15 cellular contexts compared by ENCODE assay signal in the genomic region with DNA sequence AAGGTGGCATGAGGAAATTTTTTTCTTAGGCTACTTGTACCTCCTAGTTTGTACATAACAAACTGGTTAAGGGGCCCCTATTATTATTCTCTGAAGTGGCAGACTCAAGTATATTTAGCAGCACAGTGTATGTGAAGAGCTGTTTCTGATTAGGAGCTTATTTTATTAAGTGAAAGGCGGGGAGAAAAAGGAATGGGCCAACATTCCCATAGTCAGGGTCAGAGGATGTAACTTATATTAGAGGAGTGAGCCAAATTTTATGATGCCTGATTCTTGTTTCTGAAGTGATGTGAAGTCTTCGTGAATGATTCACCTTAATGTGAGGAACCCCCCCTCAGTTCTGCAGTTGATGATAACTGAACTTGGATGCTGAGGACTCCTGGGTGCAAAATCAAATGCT. TPM values are rescaled to one million over a fixed set of nuclear protein-coding genes. Genes with fewer than 3 reads are reported as not detected.
A peak's percentile ranks its signal among the peaks of the same experiment; 100 is the strongest.
DNase-seq lines count a peak whose midpoint lies in the region; ATAC-seq and TF ChIP-seq lines count a peak whose summit lies in the region.
"Had no signal": no experiment of that assay in that cellular context is flagged by ENCODE, and none has a peak within 500 bp of the region (broad histone marks: within the 10 kb centered on the region; RNA-seq: fewer than 3 reads in every experiment).

No MANE protein-coding gene starts in this region.

- no peaks in the 10 kb centered on the region for H3K9me3 ChIP-seq in left ventricle myocardium inferior (replicated peaks)
- H3K9me3 ChIP-seq in spleen: no peaks in the 10 kb centered on the region
- H3K9me3 ChIP-seq in right lobe of liver: no peaks in the 10 kb centered on the region
- H3K9me3 ChIP-seq: Peyer's patch had no signal

- peaks cover 35% of the 10 kb centered on the region for H3K36me3 Mint-ChIP-seq in activated CD8-positive, alpha-beta memory T cell treated with anti-CD3 and anti-CD28 coated beads, Interleukin-2, amount 10 ng/mL, durations not matched to agents 7 days and 5 days
- H3K36me3 Mint-ChIP-seq in activated B cell treated with CpG ODN at 0.5 μM for 24 hours (ENCODE audit: low read depth): peaks cover 22% of the 10 kb centered on the region

- H3K4me3 ChIP-seq in left ventricle myocardium inferior (peak overlapping the region; percentile 78), spleen (peak overlapping the region in 6 of 8 donors; percentile 3 to 78 (median 66)), right lobe of liver (no peak overlapping the region)

- H3K4me1 ChIP-seq in left ventricle myocardium inferior: peaks cover 68% of the 10 kb centered on the region
- H3K4me1 ChIP-seq in spleen: peaks cover 44 to 86% (median 74%) of the 10 kb centered on the region in 6 donors
- H3K4me1 ChIP-seq in right lobe of liver: peaks cover 0 to 10% (median 2%) of the 10 kb centered on the region in 4 donors

- CTCF ChIA-PET in activated CD8-positive, alpha-beta memory T cell treated with anti-CD3 and anti-CD28 coated beads, Interleukin-2, amount 10 ng/mL, durations not matched to agents 7 days and 5 days (lab: Charles Lee): interaction anchor here (0.7 to 2.7 kb wide), 11 partner anchors 9 to 227 kb away, joined by 3 to 25 read pairs (median 5); no protein-coding TSS in a partner anchor
- CTCF ChIA-PET in activated B cell treated with CpG ODN at 0.5 μM for 24 hours (lab: Charles Lee): interaction anchor here (0.8 to 1.4 kb wide), 4 partner anchors 11 to 82 kb away, joined by 3 to 4 read pairs (median 4); no protein-coding TSS in a partner anchor

- no peak for TF ChIP-seq CTCF in activated B cell treated with CpG ODN at 0.5 μM for 24 hours (IDR thresholded peaks at IDR 0.05)
- TF ChIP-seq CTCF in left ventricle myocardium inferior (IDR thresholded peaks at IDR 0.05; ENCODE audit: borderline replicate concordance): no peak
- TF ChIP-seq CTCF in spleen (IDR thresholded peaks at IDR 0.05 in 8 of 11, conservative IDR thresholded peaks at IDR 0.05 in 3 of 11): no peak
- no peak for TF ChIP-seq CTCF in right lobe of liver (IDR thresholded peaks at IDR 0.05)

- 54 to 69% (median 67%) methylated on average over 2 of the region's 2 CpGs for WGBS in spleen, 5 donors
- 82% methylated on average over 2 of the region's 2 CpGs for WGBS in right lobe of liver (ENCODE audit: insufficient coverage, low coverage, low lambda C conversion rate, missing lambda C conversion rate)

- no peaks in the 10 kb centered on the region for H3K27me3 Mint-ChIP-seq in activated CD8-positive, alpha-beta memory T cell treated with anti-CD3 and anti-CD28 coated beads, Interleukin-2, amount 10 ng/mL, durations not matched to agents 7 days and 5 days
- H3K27me3 Mint-ChIP-seq in activated B cell treated with CpG ODN at 0.5 μM for 24 hours: no peaks in the 10 kb centered on the region

- peaks cover 59% of the 10 kb centered on the region for H3K4me1 Mint-ChIP-seq in activated CD8-positive, alpha-beta memory T cell treated with anti-CD3 and anti-CD28 coated beads, Interleukin-2, amount 10 ng/mL, durations not matched to agents 7 days and 5 days
- H3K4me1 Mint-ChIP-seq in activated B cell treated with CpG ODN at 0.5 μM for 24 hours: peaks cover 69% of the 10 kb centered on the region

- intact Hi-C loops in activated B cell treated with CpG ODN at 0.5 μM for 24 hours (cut with micrococcal nuclease): loop anchor here (2.0 to 10.0 kb wide), 3 partner anchors 13 to 543 kb away; no protein-coding TSS in a partner anchor
- intact Hi-C loops in left ventricle myocardium inferior (cut with micrococcal nuclease): no loop called here
- intact Hi-C loops in spleen (cut with DNase I; ENCODE audit: low total_unique reads): no loop called here
- intact Hi-C loops in right lobe of liver (cut with DNase I): no loop called here

- peak overlapping the region; percentile 98 for H3K27ac ChIP-seq in left ventricle myocardium inferior (replicated peaks)
- peak overlapping the region in 6 of 8 donors; percentile 99 to 100 (median 100) for H3K27ac ChIP-seq in spleen
- H3K27ac ChIP-seq in right lobe of liver: no peak overlapping the region

- no peak for DNase-seq in activated CD8-positive, alpha-beta memory T cell treated with anti-CD3 and anti-CD28 coated beads, Interleukin-2, amount 10 ng/mL, durations not matched to agents 7 days and 5 days
- DNase-seq in activated CD8-positive, alpha-beta memory T cell treated with anti-CD3 and anti-CD28 coated beads, Interleukin-2, amount 50 U/mL, for 48 hours: no peak
- DNase-seq in activated B cell treated with CpG ODN at 0.5 μM for 24 hours: no peak
- no peak for DNase-seq in left ventricle myocardium inferior
- no peak for DNase-seq in spleen
- DNase-seq in AG20443 (ENCODE audit: low spot score): no peak
- no peak for DNase-seq in right lobe of liver
- no peak for DNase-seq in NCI-H526 treated with DMSO at 0.1 percent for 48 hours (lab: John Stamatoyannopoulos, UW)
- DNase-seq: ACHN; effector CD8-positive, alpha-beta T cell; GF-D8; hypothalamus; NCI-H2029 treated with DMSO at 0.1 percent for 48 hours; Peyer's patch; stimulated activated CD8-positive, alpha-beta memory T cell treated with anti-CD3 and anti-CD28 coated beads, Interleukin-4, amount 100 ng/mL, for 48 hours had no signal

- H3K9me3 Mint-ChIP-seq in activated CD8-positive, alpha-beta memory T cell treated with anti-CD3 and anti-CD28 coated beads, Interleukin-2, amount 10 ng/mL, durations not matched to agents 7 days and 5 days (ENCODE audit: low read depth): no peaks in the 10 kb centered on the region
- H3K9me3 Mint-ChIP-seq in activated B cell treated with CpG ODN at 0.5 μM for 24 hours: no peaks in the 10 kb centered on the region

- no peak for TF ChIP-seq POLR2A in spleen (IDR thresholded peaks at IDR 0.05)
- TF ChIP-seq POLR2A in right lobe of liver (IDR thresholded peaks at IDR 0.05): no peak

- peak overlapping the region; percentile 91 for H3K4me3 Mint-ChIP-seq in activated CD8-positive, alpha-beta memory T cell treated with anti-CD3 and anti-CD28 coated beads, Interleukin-2, amount 10 ng/mL, durations not matched to agents 7 days and 5 days
- peak overlapping the region; percentile 95 for H3K4me3 Mint-ChIP-seq in activated B cell treated with CpG ODN at 0.5 μM for 24 hours

- POLR2A ChIA-PET in activated B cell treated with CpG ODN at 0.5 μM for 24 hours (lab: Charles Lee): interaction anchor here (0.7 to 2.3 kb wide), 8 partner anchors 8 to 237 kb away, joined by 3 to 12 read pairs (median 5); a partner anchor contains a TSS

- H3K36me3 ChIP-seq in left ventricle myocardium inferior (no peaks in the 10 kb centered on the region), spleen (peaks cover 0 to 4% (median 0%) of the 10 kb centered on the region in 6 donors), right lobe of liver (no peaks in the 10 kb centered on the region)
- H3K36me3 ChIP-seq: Peyer's patch had no signal

- no peaks in the 10 kb centered on the region for H3K27me3 ChIP-seq in left ventricle myocardium inferior (ENCODE audit: low read depth)
- no peaks in the 10 kb centered on the region for H3K27me3 ChIP-seq in spleen (replicated peaks in 1 of 7)
- H3K27me3 ChIP-seq in right lobe of liver: no peaks in the 10 kb centered on the region
- H3K27me3 ChIP-seq: Peyer's patch had no signal

- H3K27ac Mint-ChIP-seq in activated CD8-positive, alpha-beta memory T cell treated with anti-CD3 and anti-CD28 coated beads, Interleukin-2, amount 10 ng/mL, durations not matched to agents 7 days and 5 days: peak overlapping the region; percentile 95
- peak overlapping the region; percentile 98 for H3K27ac Mint-ChIP-seq in activated B cell treated with CpG ODN at 0.5 μM for 24 hours

- ATAC-seq in activated CD8-positive, alpha-beta memory T cell treated with anti-CD3 and anti-CD28 coated beads, Interleukin-2, amount 10 ng/mL, durations not matched to agents 7 days and 5 days: no peak
- ATAC-seq in activated B cell treated with CpG ODN at 0.5 μM for 24 hours (ENCODE audit: low read depth): no peak
- no peak for ATAC-seq in right lobe of liver

RNA-seq across cellular contexts. Expression of a gene that starts 2.8 kb away (rescaled TPM):
- total RNA-seq in activated CD8-positive, alpha-beta memory T cell treated with anti-CD3 and anti-CD28 coated beads, Interleukin-2, amount 10 ng/mL, durations not matched to agents 7 days and 5 days: 10 to 100 TPM; 47.3 to 49.5 TPM
- 34.9 and 38.3 TPM in 2 replicates for total RNA-seq in activated B cell treated with CpG ODN at 0.5 μM for 24 hours
- 46.0 TPM for total RNA-seq in left ventricle myocardium inferior
- total RNA-seq in spleen: 100 to 1,000 TPM in 2 of 7 donors, 10 to 100 TPM in 5; 61.3 to 104 (median 81.2) TPM
- 10 to 100 TPM; 15.6 to 25.7 (median 16.2) TPM for polyA plus RNA-seq in spleen
- 10 to 100 TPM in 4 of 6 experiments, 1 to 10 TPM in 2; 6.8 to 12.2 (median 11.0) TPM for total RNA-seq in right lobe of liver

Comparison
In these comparisons a context has a peak if more than half of its experiments do, and no peak if none do; other contexts are left out.
1. H3K27ac ChIP-seq: peak in left ventricle myocardium inferior (single experiment) and spleen (6 of 8); none in right lobe of liver (0 of 3).
2. H3K4me3 ChIP-seq: peak in left ventricle myocardium inferior (single experiment) and spleen (6 of 8); none in right lobe of liver (0 of 3).